2 cellular contexts compared by ENCODE assay signal in the genomic region with DNA sequence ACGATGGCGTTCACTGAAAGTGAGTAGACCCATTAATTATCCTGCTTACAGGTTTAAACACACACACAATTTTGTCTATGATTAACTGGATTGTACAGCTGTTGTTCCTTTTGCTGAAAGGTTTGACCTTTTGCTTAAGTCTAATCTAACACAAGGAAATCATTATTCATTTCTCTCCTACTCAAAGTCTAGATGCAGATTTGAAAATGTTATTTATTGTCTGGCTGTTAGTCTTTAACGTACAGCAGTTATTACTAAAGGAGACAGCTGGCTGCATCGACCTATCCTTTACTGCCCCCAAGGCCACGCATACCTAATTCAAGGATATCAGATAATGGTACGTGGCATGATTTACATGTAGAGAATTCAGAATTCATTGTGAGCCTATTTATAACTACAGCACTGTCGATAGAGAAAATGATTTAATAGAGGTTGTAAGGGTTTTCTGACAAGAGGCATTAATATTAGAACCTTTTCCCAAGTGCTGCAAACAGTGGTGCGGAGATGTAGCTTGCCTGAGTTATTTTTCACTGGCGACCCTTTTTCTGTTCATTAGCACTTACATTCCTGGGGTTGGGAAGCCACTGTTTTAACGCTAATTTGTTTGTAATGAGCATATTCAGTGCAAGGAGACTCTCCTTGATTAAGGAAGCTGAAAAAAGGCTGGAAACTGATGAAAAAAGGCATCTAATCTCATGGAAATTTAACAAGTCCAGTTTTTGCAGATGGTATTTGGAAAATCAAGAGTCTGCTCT.
A peak's percentile ranks its signal among the peaks of the same experiment; 100 is the strongest.
TF ChIP-seq lines count a peak whose summit lies in the region.

No MANE protein-coding gene starts in this region.

TF ChIP-seq in H1, 55 proteins besides CTCF, POLR2A, EP300 and RAD21:
- TF ChIP-seq SIRT6 (IDR thresholded peaks at IDR 0.05; ENCODE audit: low read length) (no peak), TEAD4 (IDR thresholded peaks at IDR 0.05; ENCODE audit: low read depth, low read length) (peak; percentile 64; the same call in 1 of the 2 replicates)

TF ChIP-seq in HepG2, 621 proteins besides CTCF, POLR2A, EP300 and RAD21:
- TF ChIP-seq EEA1 (CRISPR knock-in tag; IDR thresholded peaks at IDR 0.05; ENCODE audit: borderline replicate concordance) (no peak), SALL2 (CRISPR knock-in tag; IDR thresholded peaks at IDR 0.05) (no peak), EHMT2 (IDR thresholded peaks at IDR 0.05; ENCODE audit: borderline replicate concordance, low read depth, low read length) (no peak), ZNF570 (CRISPR knock-in tag; IDR thresholded peaks at IDR 0.05; ENCODE audit: borderline replicate concordance) (no peak), SALL1 (CRISPR knock-in tag; IDR thresholded peaks at IDR 0.05) (no peak), E2F1 (CRISPR knock-in tag; IDR thresholded peaks at IDR 0.05) (no peak), NFRKB (IDR thresholded peaks at IDR 0.05) (no peak), ZNF441 (CRISPR knock-in tag; IDR thresholded peaks at IDR 0.05; ENCODE audit: borderline replicate concordance) (no peak)
- TF ChIP-seq, protein P1, sequence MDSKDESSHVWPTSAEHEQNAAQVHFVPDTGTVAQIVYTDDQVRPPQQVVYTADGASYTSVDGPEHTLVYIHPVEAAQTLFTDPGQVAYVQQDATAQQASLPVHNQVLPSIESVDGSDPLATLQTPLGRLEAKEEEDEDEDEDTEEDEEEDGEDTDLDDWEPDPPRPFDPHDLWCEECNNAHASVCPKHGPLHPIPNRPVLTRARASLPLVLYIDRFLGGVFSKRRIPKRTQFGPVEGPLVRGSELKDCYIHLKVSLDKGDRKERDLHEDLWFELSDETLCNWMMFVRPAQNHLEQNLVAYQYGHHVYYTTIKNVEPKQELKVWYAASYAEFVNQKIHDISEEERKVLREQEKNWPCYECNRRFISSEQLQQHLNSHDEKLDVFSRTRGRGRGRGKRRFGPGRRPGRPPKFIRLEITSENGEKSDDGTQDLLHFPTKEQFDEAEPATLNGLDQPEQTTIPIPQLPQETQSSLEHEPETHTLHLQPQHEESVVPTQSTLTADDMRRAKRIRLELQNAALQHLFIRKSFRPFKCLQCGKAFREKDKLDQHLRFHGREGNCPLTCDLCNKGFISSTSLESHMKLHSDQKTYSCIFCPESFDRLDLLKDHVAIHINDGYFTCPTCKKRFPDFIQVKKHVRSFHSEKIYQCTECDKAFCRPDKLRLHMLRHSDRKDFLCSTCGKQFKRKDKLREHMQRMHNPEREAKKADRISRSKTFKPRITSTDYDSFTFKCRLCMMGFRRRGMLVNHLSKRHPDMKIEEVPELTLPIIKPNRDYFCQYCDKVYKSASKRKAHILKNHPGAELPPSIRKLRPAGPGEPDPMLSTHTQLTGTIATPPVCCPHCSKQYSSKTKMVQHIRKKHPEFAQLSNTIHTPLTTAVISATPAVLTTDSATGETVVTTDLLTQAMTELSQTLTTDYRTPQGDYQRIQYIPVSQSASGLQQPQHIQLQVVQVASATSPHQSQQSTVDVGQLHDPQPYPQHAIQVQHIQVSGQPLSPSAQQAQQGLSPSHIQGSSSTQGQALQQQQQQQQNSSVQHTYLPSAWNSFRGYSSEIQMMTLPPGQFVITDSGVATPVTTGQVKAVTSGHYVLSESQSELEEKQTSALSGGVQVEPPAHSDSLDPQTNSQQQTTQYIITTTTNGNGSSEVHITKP (CRISPR knock-in tag; IDR thresholded peaks at IDR 0.05; ENCODE audit: low read depth): no peak
